15 cellular contexts compared by ENCODE assay signal in genomic region chrX:38458071-38458470, GRCh38.
DNase-seq lines count a peak whose midpoint lies in the region; FAIRE-seq and TF ChIP-seq lines count a peak whose summit lies in the region.
"Had no signal": no experiment of that assay in that cellular context is flagged by ENCODE, and none has a peak within 500 bp of the region (broad histone marks: within the 10 kb centered on the region; RNA-seq: fewer than 3 reads in every experiment).

No MANE protein-coding gene starts in this region.

- H3K9ac ChIP-seq in MM.1S (ENCODE audit: low read length) (no peak overlapping the region), liver (ENCODE audit: low read depth in 1 of 2, low read length in 2 of 2) (no peak overlapping the region), neuronal stem cell (ENCODE audit: low read depth, low read length, poor library complexity) (no peak overlapping the region)
- H3K9ac ChIP-seq: BLaER1 treated with 17β-estradiol and CSF1 and Interleukin-3, amounts not matched to agents 10 nM and 100 nM had no signal

- H3K4me1 ChIP-seq in MM.1S (ENCODE audit: low read length) (peaks cover 8% of the 10 kb centered on the region; the same call in 1 of the 2 replicates), liver (ENCODE audit: control insufficient read depth in 4 of 4, insufficient read depth in 4 of 4, low read length in 3 of 4) (no peaks in the 10 kb centered on the region), uterus (no peaks in the 10 kb centered on the region), neuronal stem cell (ENCODE audit: control insufficient read depth in 2 of 2, insufficient read depth in 1 of 2, low read depth in 1 of 2, low read length in 2 of 2) (no peaks in the 10 kb centered on the region)
- H3K4me1 ChIP-seq: BLaER1 treated with 17β-estradiol and CSF1 and Interleukin-3, amounts not matched to agents 10 nM and 100 nM had no signal

- no peak overlapping the region for H2BK15ac ChIP-seq in neuronal stem cell (ENCODE audit: low read length)

- no peak overlapping the region for H2BK12ac ChIP-seq in neuronal stem cell (ENCODE audit: low read length)

- H3K36me3 ChIP-seq in MM.1S (replicated peaks; ENCODE audit: insufficient read depth, low read length) (no peaks in the 10 kb centered on the region), liver (ENCODE audit: control insufficient read depth in 4 of 4, insufficient read depth in 3 of 4, low read depth in 1 of 4, low read length in 3 of 4) (no peaks in the 10 kb centered on the region), uterus (no peaks in the 10 kb centered on the region), neuronal stem cell (replicated peaks in 1 of 2; ENCODE audit: control insufficient read depth in 2 of 2, insufficient read depth in 2 of 2, low read length in 2 of 2) (no peaks in the 10 kb centered on the region)
- H3K36me3 ChIP-seq: BLaER1 treated with 17β-estradiol and CSF1 and Interleukin-3, amounts not matched to agents 10 nM and 100 nM; ovary had no signal

- H3K9me3 ChIP-seq in MM.1S (replicated peaks; ENCODE audit: insufficient read depth, low read length) (no peaks in the 10 kb centered on the region), liver (ENCODE audit: control insufficient read depth in 4 of 4, low read length in 3 of 4) (no peaks in the 10 kb centered on the region), uterus (no peaks in the 10 kb centered on the region), neuronal stem cell (replicated peaks in 1 of 2; ENCODE audit: control insufficient read depth in 2 of 2, insufficient read depth in 1 of 2, low read depth in 1 of 2, low read length in 2 of 2) (peaks cover 0 to 2% of the 10 kb centered on the region in 2 donors)
- H3K9me3 ChIP-seq: ovary had no signal

- WGBS in liver: 82% methylated on average over 1 of the region's 1 CpG
- no CpG with 5 or more reads among the region's 1 CpG for WGBS in neuronal stem cell (ENCODE audit: extremely low coverage in 2 of 2, insufficient read length in 2 of 2, insufficient replicate concordance in 1 of 2), 2 donors

- H2BK5ac ChIP-seq in neuronal stem cell (ENCODE audit: low read length): no peak overlapping the region

- H2BK120ac ChIP-seq in neuronal stem cell (ENCODE audit: low read depth, low read length): no peak overlapping the region

- H3K27me3 ChIP-seq in MM.1S (replicated peaks; ENCODE audit: insufficient read depth, low read length): no peaks in the 10 kb centered on the region
- no peaks in the 10 kb centered on the region for H3K27me3 ChIP-seq in liver (ENCODE audit: control insufficient read depth in 4 of 4, insufficient read depth in 4 of 4, low read length in 3 of 4)
- peaks cover 0 to 3% of the 10 kb centered on the region in 2 donors for H3K27me3 ChIP-seq in uterus
- no peaks in the 10 kb centered on the region for H3K27me3 ChIP-seq in neuronal stem cell (ENCODE audit: control insufficient read depth in 3 of 3, insufficient read depth in 3 of 3, low read depth in 1 of 3, low read length in 3 of 3)
- H3K27me3 ChIP-seq: BLaER1 treated with 17β-estradiol and CSF1 and Interleukin-3, amounts not matched to agents 10 nM and 100 nM; ovary had no signal

- TF ChIP-seq RAD21 in liver (IDR thresholded peaks at IDR 0.05): peak; percentile 53 to 55

- H2AFZ ChIP-seq in MM.1S (ENCODE audit: low read length) (no peak overlapping the region), neuronal stem cell (ENCODE audit: low read length) (no peak overlapping the region)

- no peaks in the 10 kb centered on the region for H3K9me2 ChIP-seq in MM.1S (replicated peaks; ENCODE audit: insufficient read depth, low read length)

- no peak overlapping the region for H4K8ac ChIP-seq in neuronal stem cell (ENCODE audit: low read depth, low read length)

- no peak overlapping the region for H2AK5ac ChIP-seq in neuronal stem cell (ENCODE audit: low read depth, low read length)

- TF ChIP-seq CTCF in D721Med (IDR thresholded peaks at IDR 0.05; ENCODE audit: insufficient read depth, missing control alignments) (peak; percentile 36), MM.1S (IDR thresholded peaks at IDR 0.05; ENCODE audit: low read length) (peak; percentile 41), astrocyte of the cerebellum (IDR thresholded peaks at IDR 0.05; ENCODE audit: low read depth, low read length, missing control alignments) (peak; percentile 10), liver (IDR thresholded peaks at IDR 0.05; ENCODE audit: low read depth, low read length, missing input control) (no peak), uterus (IDR thresholded peaks at IDR 0.05) (no peak)

- in situ Hi-C loops in astrocyte of the cerebellum (cut with HindIII; ENCODE audit: low sequenced_read_pairs): no loop called here

- DNase-seq in D721Med (ENCODE audit: insufficient read length, low spot score) (no peak), MM.1S (peak; percentile 16), astrocyte of the cerebellum (ENCODE audit: low read depth) (no peak), foreskin melanocyte (no peak), iPS-NIHi7 (ENCODE audit: extremely low spot score) (no peak), uterus (no peak), neuronal stem cell (ENCODE audit: low spot score) (no peak)
- DNase-seq: activated naive CD4-positive, alpha-beta T cell; ovary; stimulated activated CD4-positive, alpha-beta T cell treated with anti-CD3 and anti-CD28 coated beads, Interleukin-2, amount 100 ng/mL, for 24 hours; stimulated activated naive CD4-positive, alpha-beta T cell; T-helper 17 cell had no signal

- H3K18ac ChIP-seq in neuronal stem cell (ENCODE audit: low read length): no peak overlapping the region

- TF ChIP-seq POLR2A in uterus (IDR thresholded peaks at IDR 0.05): no peak

- H3K79me1 ChIP-seq in neuronal stem cell (ENCODE audit: low read depth, low read length): no peaks in the 10 kb centered on the region

- no peak overlapping the region for H3K23ac ChIP-seq in neuronal stem cell (ENCODE audit: low read depth, low read length, poor library complexity)

- H4K20me1 ChIP-seq in MM.1S (ENCODE audit: insufficient read depth, low read length): no peaks in the 10 kb centered on the region
- H4K20me1 ChIP-seq: BLaER1 treated with 17β-estradiol and CSF1 and Interleukin-3, amounts not matched to agents 10 nM and 100 nM had no signal

- no peaks in the 10 kb centered on the region for H3F3A ChIP-seq in MM.1S (ENCODE audit: insufficient read depth, low read length)

- no peak overlapping the region for H3K4me3 ChIP-seq in MM.1S (ENCODE audit: low read length)
- H3K4me3 ChIP-seq in astrocyte of the cerebellum (ENCODE audit: low read depth, low read length): no peak overlapping the region
- H3K4me3 ChIP-seq in liver (ENCODE audit: low read depth in 1 of 3, low read length in 3 of 3): no peak overlapping the region
- H3K4me3 ChIP-seq in uterus: no peak overlapping the region
- no peak overlapping the region for H3K4me3 ChIP-seq in neuronal stem cell (ENCODE audit: low read length in 2 of 2)
- H3K4me3 ChIP-seq: BLaER1 treated with 17β-estradiol and CSF1 and Interleukin-3, amounts not matched to agents 10 nM and 100 nM; ovary had no signal

- no peak overlapping the region for H4K91ac ChIP-seq in neuronal stem cell (ENCODE audit: low read depth, low read length, poor library complexity)

- FAIRE-seq in D721Med (lab: Jason Lieb, UNC): peak; percentile 51
- FAIRE-seq: frontal cortex had no signal

- intact Hi-C loops in uterus (cut with DNase I; ENCODE audit: low total_unique reads): no loop called here

- H3K79me2 ChIP-seq in MM.1S (ENCODE audit: low read length): no peaks in the 10 kb centered on the region

- H3K14ac ChIP-seq in neuronal stem cell (ENCODE audit: low read length): no peak overlapping the region

- H3K27ac ChIP-seq in MM.1S (ENCODE audit: low read length): no peak overlapping the region
- H3K27ac ChIP-seq in liver (ENCODE audit: low read depth in 1 of 2, low read length in 2 of 2): no peak overlapping the region
- no peak overlapping the region for H3K27ac ChIP-seq in uterus
- no peak overlapping the region for H3K27ac ChIP-seq in neuronal stem cell (replicated peaks; ENCODE audit: low read length)
- H3K27ac ChIP-seq: BLaER1 treated with 17β-estradiol and CSF1 and Interleukin-3, amounts not matched to agents 10 nM and 100 nM; ovary had no signal

- H3K4me2 ChIP-seq in MM.1S (ENCODE audit: low read depth, low read length) (no peak overlapping the region), neuronal stem cell (ENCODE audit: insufficient read depth, low read length, poor library complexity, severe bottlenecking) (no peak overlapping the region)
- H3K4me2 ChIP-seq: BLaER1 treated with 17β-estradiol and CSF1 and Interleukin-3, amounts not matched to agents 10 nM and 100 nM had no signal

- no peak overlapping the region for H3K4ac ChIP-seq in neuronal stem cell (ENCODE audit: low read length)

TF ChIP-seq in liver, 16 proteins besides CTCF, POLR2A, EP300 and RAD21 (continues in another document):
- TF ChIP-seq EGR1 (IDR thresholded peaks at IDR 0.05; ENCODE audit: low read depth in 2 of 2) (no peak), MAX (IDR thresholded peaks at IDR 0.05) (no peak), JUND (IDR thresholded peaks at IDR 0.05) (no peak), NR2F2 (IDR thresholded peaks at IDR 0.05) (no peak), HNF4G (IDR thresholded peaks at IDR 0.05) (no peak), REST (IDR thresholded peaks at IDR 0.05) (no peak)

Comparison
In these comparisons a context has a peak if more than half of its experiments do, and no peak if none do; other contexts are left out.
1. CTCF ChIP-seq: peak in D721Med (single experiment), MM.1S (single experiment) and astrocyte of the cerebellum (single experiment); none in liver (single experiment) and uterus (0 of 4).